ENCODE assay signal across 17 cellular contexts in genomic region chr17:59671386-59671785, GRCh38. TPM values are rescaled to one million over a fixed set of nuclear protein-coding genes. Genes with fewer than 3 reads are reported as not detected.
DNase-seq lines count a peak whose midpoint lies in the region; ATAC-seq, FAIRE-seq and TF ChIP-seq lines count a peak whose summit lies in the region.
"Had no signal": no experiment of that assay in that cellular context is flagged by ENCODE, and none has a peak within 500 bp of the region (broad histone marks: within the 10 kb centered on the region; RNA-seq: fewer than 3 reads in every experiment).

No MANE protein-coding gene starts in this region.

- H3K27me3 ChIP-seq in CD8-positive, alpha-beta memory T cell (ENCODE audit: insufficient read depth, low read length, poor library complexity, severe bottlenecking) = no peaks in the 10 kb centered on the region
- H3K27me3 ChIP-seq: BLaER1 treated with 17β-estradiol and CSF1 and Interleukin-3, amounts not matched to agents 10 nM and 100 nM; gastrocnemius medialis; upper lobe of right lung had no signal

- H3K9me3 Mint-ChIP-seq in CD8-positive, alpha-beta memory T cell = no peaks in the 10 kb centered on the region
- no peaks in the 10 kb centered on the region for H3K9me3 Mint-ChIP-seq in activated naive CD4-positive, alpha-beta T cell treated with anti-CD3 and anti-CD28 coated beads, Interleukin-2, amount 50 U/mL, for 72 hours
- H3K9me3 Mint-ChIP-seq: brain had no signal

- no peaks in the 10 kb centered on the region for H3K27me3 Mint-ChIP-seq in CD8-positive, alpha-beta memory T cell
- H3K27me3 Mint-ChIP-seq: brain had no signal

- H3K27ac ChIP-seq in A549 = peak overlapping the region; percentile 3 to 28; a peak in 3 of 6 replicates
- H3K27ac ChIP-seq in CD8-positive, alpha-beta memory T cell (ENCODE audit: low read depth, low read length) = no peak overlapping the region
- H3K27ac ChIP-seq: gastrocnemius medialis, psoas muscle, upper lobe of right lung had no signal

- POLR2A ChIA-PET in A549 (lab: Yijun Ruan, JAX) = no interaction called here
- POLR2A ChIA-PET in CD8-positive, alpha-beta memory T cell (lab: Charles Lee) = interaction anchor here (0.5 kb wide), 1 partner anchor 52 kb away, joined by 3 read pairs; no protein-coding TSS in a partner anchor

- peak overlapping the region in 7 of 8 donors; percentile 46 to 82 (median 76) for H3K27ac Mint-ChIP-seq in CD8-positive, alpha-beta memory T cell
- peak overlapping the region; percentile 3 to 70 for H3K27ac Mint-ChIP-seq in activated naive CD4-positive, alpha-beta T cell treated with anti-CD3 and anti-CD28 coated beads, Interleukin-2, amount 50 U/mL, for 72 hours

- no peak for TF ChIP-seq EP300 in A549 (IDR thresholded peaks at IDR 0.05)

- H3K36me3 Mint-ChIP-seq in CD8-positive, alpha-beta memory T cell = peaks cover 0 to 87% (median 4%) of the 10 kb centered on the region in 3 donors
- peaks cover 0 to 7% of the 10 kb centered on the region in 2 donors for H3K36me3 Mint-ChIP-seq in activated naive CD4-positive, alpha-beta T cell treated with anti-CD3 and anti-CD28 coated beads, Interleukin-2, amount 50 U/mL, for 72 hours

- H3K4me3 ChIP-seq in A549 (no peak overlapping the region), mucosa of descending colon (no peak overlapping the region)
- H3K4me3 ChIP-seq in CD8-positive, alpha-beta memory T cell (ENCODE audit: low read length) = no peak overlapping the region
- H3K4me3 ChIP-seq: BLaER1 treated with 17β-estradiol and CSF1 and Interleukin-3, amounts not matched to agents 10 nM and 100 nM; gastrocnemius medialis; GM12878; psoas muscle; upper lobe of right lung had no signal

- DNase-seq in A549 (ENCODE audit: low read depth in 1 of 2, low spot score in 1 of 2) (no peak), mucosa of descending colon (no peak), posterior cingulate gyrus (no peak)
- no peak for DNase-seq in CD8-positive, alpha-beta memory T cell
- no peak for DNase-seq in activated naive CD4-positive, alpha-beta T cell treated with anti-CD3 and anti-CD28 coated beads, Interleukin-2, amount 50 U/mL, for 72 hours (ENCODE audit: low spot score in 2 of 2)
- DNase-seq: effector CD8-positive, alpha-beta T cell; gastrocnemius medialis; NCI-H1105; psoas muscle; stimulated activated CD4-positive, alpha-beta T cell treated with anti-CD3 and anti-CD28 coated beads, Interleukin-15, amount 100 ng/mL, for 24 hours; upper lobe of right lung had no signal

- H3K36me3 ChIP-seq in CD8-positive, alpha-beta memory T cell (ENCODE audit: insufficient read depth, low read length) = peaks cover 61% of the 10 kb centered on the region
- no peaks in the 10 kb centered on the region for H3K36me3 ChIP-seq in mucosa of descending colon (ENCODE audit: low read depth)

- TF ChIP-seq POLR2A in A549 (IDR thresholded peaks at IDR 0.05; ENCODE audit: low read length) = no peak

- CTCF ChIA-PET in A549 (lab: Yijun Ruan, JAX) = interaction anchor here (1.0 to 1.6 kb wide), 3 partner anchors 9 to 188 kb away, joined by 3 to 4 read pairs (median 4); no protein-coding TSS in a partner anchor
- CTCF ChIA-PET in CD8-positive, alpha-beta memory T cell (lab: Charles Lee) = no interaction called here

- intact Hi-C loops in mucosa of descending colon (cut with DNase I, micrococcal nuclease) = no loop called here
- intact Hi-C loops in posterior cingulate gyrus (cut with DNase I) = no loop called here

- 85% methylated on average over 1 of the region's 1 CpG for WGBS in A549 (ENCODE audit: missing lambda C conversion rate)

- H3K4me1 ChIP-seq in A549 (peaks cover 54% of the 10 kb centered on the region), mucosa of descending colon (ENCODE audit: low read depth) (peaks cover 57% of the 10 kb centered on the region)
- no peaks in the 10 kb centered on the region for H3K4me1 ChIP-seq in CD8-positive, alpha-beta memory T cell (ENCODE audit: insufficient read depth, low read length)
- H3K4me1 ChIP-seq: psoas muscle had no signal

- H3K4me3 Mint-ChIP-seq in CD8-positive, alpha-beta memory T cell = no peak overlapping the region
- H3K4me3 Mint-ChIP-seq: brain had no signal

- peak; percentile 78 for FAIRE-seq in A549 (lab: Jason Lieb, UNC)

- ATAC-seq in A549 (no peak), mucosa of descending colon (peak; percentile 29), GM21529 (IDR thresholded peaks at IDR 0.05; ENCODE audit: unreplicated experiment) (no peak), HG02885 (IDR thresholded peaks at IDR 0.05; ENCODE audit: poor library complexity, unreplicated experiment) (no peak), HG03378 (IDR thresholded peaks at IDR 0.05; ENCODE audit: unreplicated experiment) (no peak)
- peak; percentile 40 to 41 for ATAC-seq in activated naive CD4-positive, alpha-beta T cell treated with anti-CD3 and anti-CD28 coated beads, Interleukin-2, amount 50 U/mL, for 72 hours
- ATAC-seq: gastrocnemius medialis, GM12878, psoas muscle, upper lobe of right lung had no signal

- H3K4me2 ChIP-seq in A549 = no peak overlapping the region

- no peak for TF ChIP-seq RAD21 in A549 (conservative IDR thresholded peaks at IDR 0.05 in 1 of 2, IDR thresholded peaks at IDR 0.05 in 1 of 2)

- TF ChIP-seq CTCF in A549 (IDR thresholded peaks at IDR 0.05) = no peak
- no peak for TF ChIP-seq CTCF in mucosa of descending colon (IDR thresholded peaks at IDR 0.05)

- peaks cover 8 to 25% (median 13%) of the 10 kb centered on the region in 3 donors for H3K4me1 Mint-ChIP-seq in CD8-positive, alpha-beta memory T cell
- H3K4me1 Mint-ChIP-seq: brain had no signal

- H3K9me3 ChIP-seq in A549 (no peaks in the 10 kb centered on the region), mucosa of descending colon (no peaks in the 10 kb centered on the region)
- no peaks in the 10 kb centered on the region for H3K9me3 ChIP-seq in CD8-positive, alpha-beta memory T cell (ENCODE audit: low read length)
- H3K9me3 ChIP-seq: BLaER1 treated with 17β-estradiol and CSF1 and Interleukin-3, amounts not matched to agents 10 nM and 100 nM; gastrocnemius medialis; psoas muscle; upper lobe of right lung had no signal

TF ChIP-seq in A549, 52 proteins besides CTCF, POLR2A, EP300 and RAD21:
- no peak for TF ChIP-seq HDAC2 (IDR thresholded peaks at IDR 0.05)
- TF ChIP-seq CEBPB (IDR thresholded peaks at IDR 0.05) = no peak
- TF ChIP-seq PHF8 (IDR thresholded peaks at IDR 0.05; ENCODE audit: borderline replicate concordance, low read depth) = no peak
- no peak for TF ChIP-seq EHMT2 (IDR thresholded peaks at IDR 0.05; ENCODE audit: low read depth)
- no peak for TF ChIP-seq PBX3 (IDR thresholded peaks at IDR 0.05)
- TF ChIP-seq HOXB13 (CRISPR knock-in tag; IDR thresholded peaks at IDR 0.05; ENCODE audit: low read depth) = no peak
- TF ChIP-seq RCOR1 (IDR thresholded peaks at IDR 0.05; ENCODE audit: low read depth, low read length) = no peak
- TF ChIP-seq RNF2 (IDR thresholded peaks at IDR 0.05; ENCODE audit: borderline replicate concordance, low read depth) = no peak

RNA-seq across cellular contexts. Expression of gene PTRH2, which starts 35.8 kb away (rescaled TPM):
- polyA plus RNA-seq in A549 (2011; rRNA removed) = 169 and 171 TPM in 2 replicates
- 94.6 and 108 TPM in 2 replicates for polyA plus RNA-seq in A549 (2012; cell fraction: cytosol; rRNA removed)
- 35.6 and 63.6 TPM in 2 replicates for polyA plus RNA-seq in A549 (2012; cell fraction: nucleus; rRNA removed)
- polyA plus RNA-seq in A549 (2017; fragmentation: RNase III; extraction: RNeasy Plus Mini Kit Qiagen cat#74134 plus additional on column Dnase treatment) = 109 to 114 TPM (median 111 TPM) in 3 replicates
- polyA minus RNA-seq in A549 (2011; rRNA and poly(A)+ RNA removed) = 53.6 and 71.5 TPM in 2 replicates
- total RNA-seq in CD8-positive, alpha-beta memory T cell = 10 to 100 TPM; 38.5 to 43.6 TPM
- 15.9 TPM for polyA plus RNA-seq in CD8-positive, alpha-beta memory T cell
- 10 to 100 TPM; 18.9 to 42.8 TPM for total RNA-seq in activated naive CD4-positive, alpha-beta T cell treated with anti-CD3 and anti-CD28 coated beads, Interleukin-2, amount 50 U/mL, for 72 hours
- total RNA-seq in mucosa of descending colon = 10 to 100 TPM; 17.0 to 20.4 (median 20.2) TPM

RNA-seq across cellular contexts. Expression of gene VMP1, which starts 36.1 kb away (rescaled TPM):
- polyA plus RNA-seq in A549 (2011; rRNA removed) = 638 and 726 TPM in 2 replicates
- 95.8 and 122 TPM in 2 replicates for polyA plus RNA-seq in A549 (2012; cell fraction: cytosol; rRNA removed)
- 106 and 218 TPM in 2 replicates for polyA plus RNA-seq in A549 (2012; cell fraction: nucleus; rRNA removed)
- polyA plus RNA-seq in A549 (2017; fragmentation: RNase III; extraction: RNeasy Plus Mini Kit Qiagen cat#74134 plus additional on column Dnase treatment) = 354 to 422 TPM (median 395 TPM) in 3 replicates
- polyA minus RNA-seq in A549 (2011; rRNA and poly(A)+ RNA removed) = 969 and 1,130 TPM in 2 replicates
- total RNA-seq in CD8-positive, alpha-beta memory T cell = 100 to 1,000 TPM; 150 to 151 TPM
- polyA plus RNA-seq in CD8-positive, alpha-beta memory T cell = 57.0 TPM
- total RNA-seq in activated naive CD4-positive, alpha-beta T cell treated with anti-CD3 and anti-CD28 coated beads, Interleukin-2, amount 50 U/mL, for 72 hours = 100 to 1,000 TPM; 344 to 725 TPM
- 100 to 1,000 TPM; 257 to 361 (median 266) TPM for total RNA-seq in mucosa of descending colon

RNA-seq across cellular contexts. Expression of gene CLTC, which starts 51.7 kb away (rescaled TPM):
- polyA plus RNA-seq in A549 (2011; rRNA removed) (360 and 376 TPM in 2 replicates), A549 (2017; fragmentation: RNase III; extraction: RNeasy Plus Mini Kit Qiagen cat#74134 plus additional on column Dnase treatment) (182 to 185 TPM (median 183 TPM) in 3 replicates)
- 93.7 and 99.5 TPM in 2 replicates for polyA plus RNA-seq in A549 (2012; cell fraction: cytosol; rRNA removed)
- polyA plus RNA-seq in A549 (2012; cell fraction: nucleus; rRNA removed) = 191 and 272 TPM in 2 replicates
- polyA minus RNA-seq in A549 (2011; rRNA and poly(A)+ RNA removed) = 712 and 826 TPM in 2 replicates
- 100 to 1,000 TPM; 177 to 183 TPM for total RNA-seq in CD8-positive, alpha-beta memory T cell
- 41.1 TPM for polyA plus RNA-seq in CD8-positive, alpha-beta memory T cell
- 100 to 1,000 TPM; 156 to 184 TPM for total RNA-seq in activated naive CD4-positive, alpha-beta T cell treated with anti-CD3 and anti-CD28 coated beads, Interleukin-2, amount 50 U/mL, for 72 hours
- 100 to 1,000 TPM; 264 to 306 (median 286) TPM for total RNA-seq in mucosa of descending colon

Comparison
In these comparisons a context has a peak if more than half of its experiments do, and no peak if none do; other contexts are left out.
1. ATAC-seq: peak in activated naive CD4-positive, alpha-beta T cell treated with anti-CD3 and anti-CD28 coated beads, Interleukin-2, amount 50 U/mL, for 72 hours (2 of 2) and mucosa of descending colon (single experiment); none in A549 (0 of 2), GM21529 (single experiment), HG02885 (single experiment) and HG03378 (single experiment).